In the genomic region with DNA sequence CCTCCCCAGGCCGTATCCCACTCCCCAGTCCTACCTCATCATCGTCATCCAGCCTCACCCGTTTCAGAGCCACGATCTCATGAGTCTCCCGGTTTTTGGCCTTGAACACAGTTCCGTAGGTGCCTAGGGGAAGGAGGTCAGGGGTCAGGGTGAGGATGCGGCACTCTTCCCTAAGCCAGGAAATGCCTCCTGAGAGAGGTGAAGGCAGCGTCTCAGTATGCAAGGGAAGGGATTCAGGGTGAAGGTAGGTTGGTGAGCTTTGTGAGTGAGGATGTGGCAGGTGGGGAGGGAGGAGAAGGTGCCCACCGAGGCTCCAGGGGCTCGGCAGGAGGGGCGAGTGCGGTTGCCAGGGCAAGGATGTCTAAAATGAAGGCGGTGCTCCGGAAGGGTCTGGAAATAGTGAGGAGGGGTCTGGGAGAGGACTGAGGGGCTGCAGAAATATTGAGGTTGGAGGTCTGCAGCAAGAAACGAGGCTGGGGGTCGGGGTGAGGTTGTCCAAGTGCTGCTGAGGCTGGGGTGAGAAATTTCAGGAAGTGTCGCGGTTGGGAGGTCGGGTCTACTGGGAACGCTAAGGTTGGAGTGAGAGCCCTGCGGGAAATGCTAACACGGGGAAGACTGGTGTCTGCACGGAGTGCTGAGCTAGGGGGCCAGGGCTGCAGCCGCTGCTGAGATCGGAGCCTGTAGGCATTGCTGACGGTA, we compare ENCODE assay signal across 7 cellular contexts. TPM values are rescaled to one million over a fixed set of nuclear protein-coding genes. Genes with fewer than 3 reads are reported as not detected.
A peak's percentile ranks its signal among the peaks of the same experiment; 100 is the strongest.
DNase-seq lines count a peak whose midpoint lies in the region; ATAC-seq and TF ChIP-seq lines count a peak whose summit lies in the region.

No MANE protein-coding gene starts in this region.

- no peaks in the 10 kb centered on the region for H3K9me3 ChIP-seq in HAP-1
- H3K9me3 ChIP-seq in MM.1S (replicated peaks; ENCODE audit: insufficient read depth, low read length): no peaks in the 10 kb centered on the region
- H3K9me3 ChIP-seq in naive thymus-derived CD4-positive, alpha-beta T cell (ENCODE audit: control insufficient read depth in 2 of 3, low read length in 3 of 3): no peaks in the 10 kb centered on the region

- H3K79me2 ChIP-seq in MM.1S (ENCODE audit: low read length): peaks cover 29% of the 10 kb centered on the region

- peaks cover 12% of the 10 kb centered on the region for H3F3A ChIP-seq in MM.1S (ENCODE audit: insufficient read depth, low read length)

- H3K4me3 ChIP-seq in HAP-1: peak overlapping the region; percentile 88
- H3K4me3 ChIP-seq in MM.1S (ENCODE audit: low read length): peak overlapping the region; percentile 87
- H3K4me3 ChIP-seq in naive thymus-derived CD4-positive, alpha-beta T cell (ENCODE audit: low read length): peak overlapping the region; percentile 78

- peaks cover 31 to 49% (median 44%) of the 10 kb centered on the region in 7 donors for H3K4me1 Mint-ChIP-seq in naive thymus-derived CD4-positive, alpha-beta T cell

- intact Hi-C loops in naive thymus-derived CD4-positive, alpha-beta T cell (cut with micrococcal nuclease): loop anchor here (5.0 kb wide), 4 partner anchors 35 to 575 kb away; no protein-coding TSS in a partner anchor
- intact Hi-C loops in posterior vena cava (cut with DNase I): no loop called here

- H3K4me1 ChIP-seq in HAP-1 (peaks cover 23% of the 10 kb centered on the region), MM.1S (ENCODE audit: low read length) (peaks cover 6% of the 10 kb centered on the region)
- H3K4me1 ChIP-seq in naive thymus-derived CD4-positive, alpha-beta T cell (ENCODE audit: control insufficient read depth in 2 of 2, insufficient read depth in 2 of 2, low read length in 2 of 2): peaks cover 25 to 32% of the 10 kb centered on the region in 2 donors

- H3K9me3 Mint-ChIP-seq in naive thymus-derived CD4-positive, alpha-beta T cell: peaks cover 0 to 1% (median 0%) of the 10 kb centered on the region in 11 donors

- POLR2A ChIA-PET in naive thymus-derived CD4-positive, alpha-beta T cell (lab: Charles Lee): interaction anchor here (0.7 to 2.7 kb wide), 4 partner anchors 25 to 38 kb away, joined by 3 to 10 read pairs (median 5); a partner anchor contains a TSS

- H4K20me1 ChIP-seq in MM.1S (ENCODE audit: insufficient read depth, low read length): no peaks in the 10 kb centered on the region

- in situ Hi-C loops in HAP-1 (cut with MboI; ENCODE audit: low sequenced_read_pairs): no loop called here

- H3K27me3 Mint-ChIP-seq in naive thymus-derived CD4-positive, alpha-beta T cell: peaks cover 0 to 4% (median 0%) of the 10 kb centered on the region in 5 donors

- H3K9ac ChIP-seq in MM.1S (ENCODE audit: low read length): peak overlapping the region; percentile 50; the same call in 1 of the 2 replicates

- peaks cover 0 to 5% (median 4%) of the 10 kb centered on the region in 5 donors for H3K36me3 Mint-ChIP-seq in naive thymus-derived CD4-positive, alpha-beta T cell

- no peak for TF ChIP-seq CTCF in MM.1S (IDR thresholded peaks at IDR 0.05; ENCODE audit: low read length)

- H3K27ac ChIP-seq in MM.1S (ENCODE audit: low read length): no peak overlapping the region
- H3K27ac ChIP-seq in cingulate gyrus (ENCODE audit: low read depth, low read length): peak overlapping the region; percentile 35
- peak overlapping the region; percentile 52 for H3K27ac ChIP-seq in naive thymus-derived CD4-positive, alpha-beta T cell (ENCODE audit: low read depth, low read length)

- CTCF ChIA-PET in naive thymus-derived CD4-positive, alpha-beta T cell (lab: Charles Lee): interaction anchor here (0.6 to 3.5 kb wide), 3 partner anchors 27 to 201 kb away, joined by 3 to 15 read pairs (median 5); a partner anchor contains a TSS

- no peaks in the 10 kb centered on the region for H3K27me3 ChIP-seq in HAP-1 (ENCODE audit: low read depth)
- no peaks in the 10 kb centered on the region for H3K27me3 ChIP-seq in MM.1S (replicated peaks; ENCODE audit: insufficient read depth, low read length)
- no peaks in the 10 kb centered on the region for H3K27me3 ChIP-seq in naive thymus-derived CD4-positive, alpha-beta T cell (ENCODE audit: control insufficient read depth in 2 of 2, insufficient read depth in 2 of 2, low read length in 2 of 2)

- peak; percentile 39 for ATAC-seq in GM18517 (IDR thresholded peaks at IDR 0.05; ENCODE audit: unreplicated experiment)
- peak; percentile 0 for ATAC-seq in naive thymus-derived CD4-positive, alpha-beta T cell

- peak overlapping the region; percentile 91 to 99 (median 94) for H3K4me3 Mint-ChIP-seq in naive thymus-derived CD4-positive, alpha-beta T cell

- H3K27ac Mint-ChIP-seq in naive thymus-derived CD4-positive, alpha-beta T cell: peak overlapping the region in 6 of 9 donors; percentile 38 to 93 (median 88)

- peak overlapping the region; percentile 98 for H3K4me2 ChIP-seq in MM.1S (ENCODE audit: low read depth, low read length)

- H2AFZ ChIP-seq in MM.1S (ENCODE audit: low read length): peak overlapping the region; percentile 96

- DNase-seq in HAP-1 (ENCODE audit: low spot score in 2 of 2): no peak
- no peak for DNase-seq in MM.1S
- no peak for DNase-seq in naive thymus-derived CD4-positive, alpha-beta T cell
- no peak for DNase-seq in HPDE6-E6E7 (ENCODE audit: extremely low spot score)
- DNase-seq in posterior vena cava (ENCODE audit: low spot score): no peak

- H3K36me3 ChIP-seq in HAP-1 (replicated peaks) (peaks cover 5% of the 10 kb centered on the region; the same call in 1 of the 2 replicates), MM.1S (replicated peaks; ENCODE audit: insufficient read depth, low read length) (no peaks in the 10 kb centered on the region)
- no peaks in the 10 kb centered on the region for H3K36me3 ChIP-seq in naive thymus-derived CD4-positive, alpha-beta T cell (ENCODE audit: control insufficient read depth in 2 of 3, insufficient read depth in 3 of 3, low read length in 3 of 3)

- no peaks in the 10 kb centered on the region for H3K9me2 ChIP-seq in MM.1S (replicated peaks; ENCODE audit: insufficient read depth, low read length)

RNA-seq across cellular contexts. Expression of a gene that starts 0.5 kb away (rescaled TPM):
- 10 to 100 TPM in 1 of 5 experiments, 1 to 10 TPM in 4; 4.2 to 20.2 (median 5.6) TPM for total RNA-seq in naive thymus-derived CD4-positive, alpha-beta T cell
- polyA plus RNA-seq in naive thymus-derived CD4-positive, alpha-beta T cell: 1 to 10 TPM; 7.7 to 9.1 TPM
- 1 to 10 TPM; 5.2 to 7.3 TPM for total RNA-seq in posterior vena cava

RNA-seq across cellular contexts. Expression of a gene that starts 2.2 kb away (rescaled TPM):
- total RNA-seq in naive thymus-derived CD4-positive, alpha-beta T cell: 100 to 1,000 TPM in 1 of 5 experiments, 10 to 100 TPM in 4; 38.7 to 125 (median 65.9) TPM
- polyA plus RNA-seq in naive thymus-derived CD4-positive, alpha-beta T cell: 10 to 100 TPM in 1 of 2 donors, 1 to 10 TPM in 1; 7.9 to 12.1 TPM
- 100 to 1,000 TPM; 105 to 212 TPM for total RNA-seq in posterior vena cava

RNA-seq across cellular contexts. Expression of a gene that starts 8.9 kb away (rescaled TPM):
- total RNA-seq in naive thymus-derived CD4-positive, alpha-beta T cell: 10 to 100 TPM in 4 of 5 experiments, 1 to 10 TPM in 1; 6.7 to 17.7 (median 13.7) TPM
- not detected for polyA plus RNA-seq in naive thymus-derived CD4-positive, alpha-beta T cell
- 1 to 10 TPM; 1.4 to 1.5 TPM for total RNA-seq in posterior vena cava

RNA-seq across cellular contexts. Expression of a gene that starts 23.4 kb away (rescaled TPM):
- 100 to 1,000 TPM in 3 of 5 experiments, 10 to 100 TPM in 2; 94.1 to 136 (median 101) TPM for total RNA-seq in naive thymus-derived CD4-positive, alpha-beta T cell
- 10 to 100 TPM; 49.6 to 69.4 TPM for polyA plus RNA-seq in naive thymus-derived CD4-positive, alpha-beta T cell
- 10 to 100 TPM; 35.5 to 56.3 TPM for total RNA-seq in posterior vena cava

RNA-seq across cellular contexts. Expression of a gene that starts 26.1 kb away (rescaled TPM):
- 10 to 100 TPM; 39.5 to 61.2 (median 42.2) TPM for total RNA-seq in naive thymus-derived CD4-positive, alpha-beta T cell
- 10 to 100 TPM; 36.0 to 53.6 TPM for polyA plus RNA-seq in naive thymus-derived CD4-positive, alpha-beta T cell
- total RNA-seq in posterior vena cava: 10 to 100 TPM; 27.4 to 27.7 TPM

Comparison
In these comparisons a context has a peak if more than half of its experiments do, and no peak if none do; other contexts are left out.
1. intact Hi-C loops: an anchor here in naive thymus-derived CD4-positive, alpha-beta T cell (5.0 kb wide); none called in posterior vena cava.